ENCODE assay signal across 14 cellular contexts in the genomic region with DNA sequence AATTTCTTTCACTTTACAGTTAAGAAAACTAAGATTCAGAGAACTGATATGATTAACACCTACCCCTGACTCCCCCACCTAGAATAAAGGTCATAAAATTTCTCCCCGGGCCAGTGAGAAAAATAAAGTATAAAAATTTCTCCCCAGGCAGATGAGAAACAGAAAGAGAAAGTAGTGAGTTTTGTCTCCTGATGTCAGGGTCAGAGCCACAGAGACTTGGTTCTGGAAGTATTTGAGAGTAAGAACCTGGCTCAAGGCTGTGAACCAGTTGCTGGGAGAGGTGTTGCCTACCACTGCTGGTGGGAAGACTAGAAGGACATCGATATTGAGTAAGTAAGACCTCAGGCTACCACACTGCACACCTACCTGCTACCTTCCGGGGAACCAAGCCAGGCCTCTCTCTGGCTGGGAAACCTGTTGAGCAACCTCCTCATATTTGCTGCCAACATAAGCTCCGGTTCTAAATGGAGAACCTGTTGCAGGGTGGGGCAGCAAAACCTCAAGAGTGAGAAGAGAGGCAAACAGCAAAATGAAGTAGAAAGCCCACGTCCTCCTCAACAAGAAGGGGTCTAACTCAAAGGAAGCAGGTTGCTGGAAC.
DNase-seq lines count a peak whose midpoint lies in the region; ATAC-seq and TF ChIP-seq lines count a peak whose summit lies in the region.
"Had no signal": no experiment of that assay in that cellular context is flagged by ENCODE, and none has a peak within 500 bp of the region (broad histone marks: within the 10 kb centered on the region; RNA-seq: fewer than 3 reads in every experiment).

No MANE protein-coding gene starts in this region.

- peaks cover 24% of the 10 kb centered on the region for H3F3A ChIP-seq in PC-9 (ENCODE audit: insufficient read depth, low read depth)

- H3K4me1 ChIP-seq in PC-9 (replicated peaks; ENCODE audit: insufficient read depth) (peaks cover 38% of the 10 kb centered on the region), mucosa of descending colon (ENCODE audit: low read depth) (no peaks in the 10 kb centered on the region)

- ATAC-seq in HG03045 (IDR thresholded peaks at IDR 0.05; ENCODE audit: unreplicated experiment) (peak; percentile 52), mucosa of descending colon (peak; percentile 94)

- H3K27ac ChIP-seq in PC-9 (peak overlapping the region; percentile 77), substantia nigra (ENCODE audit: low read depth, low read length, poor library complexity, severe bottlenecking) (no peak overlapping the region)

- H3K4me3 ChIP-seq in PC-9: peak overlapping the region; percentile 19; the same call in 1 of the 2 replicates
- no peak overlapping the region for H3K4me3 ChIP-seq in mucosa of descending colon

- no peaks in the 10 kb centered on the region; the same call in 1 of the 2 replicates for H3K9me3 ChIP-seq in PC-9 (ENCODE audit: insufficient read depth, low read depth)
- no peaks in the 10 kb centered on the region for H3K9me3 ChIP-seq in mucosa of descending colon

- TF ChIP-seq CTCF in GM13977 (IDR thresholded peaks at IDR 0.05; ENCODE audit: extremely low read depth, insufficient read depth, missing control alignments) (no peak), PC-9 (conservative IDR thresholded peaks at IDR 0.05) (no peak), mucosa of descending colon (IDR thresholded peaks at IDR 0.05) (no peak)

- no peaks in the 10 kb centered on the region for H4K20me1 ChIP-seq in PC-9 (ENCODE audit: insufficient read depth)

- 0 out of 2 replicates have a peak, but pooled peaks cover 4% of the 10 kb centered on the region for H3K79me2 ChIP-seq in PC-9 (ENCODE audit: low read depth)

- peak overlapping the region; percentile 68 for H3K4me2 ChIP-seq in PC-9

- 0 out of 2 replicates have a peak, but pooled peaks cover 9% of the 10 kb centered on the region for H3K36me3 ChIP-seq in PC-9 (ENCODE audit: low read depth)
- no peaks in the 10 kb centered on the region for H3K36me3 ChIP-seq in mucosa of descending colon (ENCODE audit: low read depth)

- H3K9me2 ChIP-seq in PC-9 (ENCODE audit: insufficient read depth): no peaks in the 10 kb centered on the region

- CTCF ChIA-PET in PC-9 (lab: Charles Lee): no interaction called here

- no peaks in the 10 kb centered on the region for H3K27me3 ChIP-seq in PC-9 (ENCODE audit: insufficient read depth, low read depth)

- H2AFZ ChIP-seq in PC-9: peak overlapping the region; percentile 48; the same call in 1 of the 2 replicates

- in situ Hi-C loops in GM13977 (cut with MboI; ENCODE audit: low pct_unique_long_range_greater_than_20kb, low sequenced_read_pairs, unreplicated experiment): no loop called here

- intact Hi-C loops in PC-9 (cut with micrococcal nuclease; ENCODE audit: unreplicated experiment): no loop called here
- intact Hi-C loops in mucosa of descending colon (cut with DNase I, micrococcal nuclease): no loop called here

- POLR2A ChIA-PET in PC-9 (lab: Charles Lee; ENCODE audit: unreplicated experiment): no interaction called here

- DNase-seq in GM13977 (ENCODE audit: low spot score) (peak; percentile 19), PC-9 (peak; percentile 58 to 96), mucosa of descending colon (peak; percentile 39 to 60 (median 55)), dermis blood vessel endothelial cell (no peak), EL (no peak), NCI-H526 (lab: John Stamatoyannopoulos, UW) (no peak), substantia nigra (lab: John Stamatoyannopoulos, UW) (no peak)
- DNase-seq: activated CD4-positive, alpha-beta T cell treated with anti-CD3 and anti-CD28 coated beads for 48 hours; activated naive CD4-positive, alpha-beta T cell treated with Interleukin-2 at 50 U/mL for 16 hours; CD4-positive, alpha-beta T cell; H7; NCI-H1694 treated with DMSO at 0.1 percent for 48 hours; SHP77 had no signal

- BruUV-seq in PC-9 (replicated peaks; lab: Mats Ljungman, UMichigan): no TSS peak

Comparison
In these comparisons a context has a peak if more than half of its experiments do, and no peak if none do; other contexts are left out.
1. DNase-seq: peak in GM13977 (single experiment), PC-9 (2 of 2) and mucosa of descending colon (3 of 3); none in dermis blood vessel endothelial cell (single experiment), EL (single experiment), NCI-H526 (0 of 2) and substantia nigra (0 of 49).